ENCODE assay signal across 8 cellular contexts in the genomic region with DNA sequence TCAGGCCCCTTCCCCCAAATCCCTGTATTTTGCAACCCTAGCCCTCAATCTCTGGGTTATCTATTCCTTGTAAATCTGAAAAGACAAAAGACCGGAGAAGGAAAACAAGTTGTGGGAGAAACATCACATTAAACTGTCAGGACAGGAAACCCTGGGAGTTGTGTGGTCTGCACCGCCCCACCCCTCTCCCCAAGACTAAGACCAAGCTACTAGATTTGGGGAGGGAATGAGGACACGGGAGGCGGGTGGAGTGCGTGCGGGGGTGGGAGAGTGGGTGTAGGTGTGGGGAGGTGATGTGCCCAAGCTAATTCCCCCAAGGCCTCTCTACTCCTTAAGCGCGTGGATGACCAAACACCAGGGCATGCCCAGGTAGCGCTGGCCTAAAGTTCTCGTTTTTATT. TPM values are rescaled to one million over a fixed set of nuclear protein-coding genes. Genes with fewer than 3 reads are reported as not detected.
DNase-seq lines count a peak whose midpoint lies in the region; ATAC-seq and TF ChIP-seq lines count a peak whose summit lies in the region.

No MANE protein-coding gene starts in this region.

- H3K27me3 Mint-ChIP-seq in Caco-2 (ENCODE audit: insufficient read depth, unreplicated experiment), result no peaks in the 10 kb centered on the region

- H3K36me3 ChIP-seq in Caco-2 (ENCODE audit: control insufficient read depth, insufficient read depth, low read length) (no peaks in the 10 kb centered on the region), WERI-Rb-1 (no peaks in the 10 kb centered on the region), left ventricle myocardium inferior (no peaks in the 10 kb centered on the region), psoas muscle (ENCODE audit: insufficient read depth in 1 of 2, low read depth in 1 of 2) (no peaks in the 10 kb centered on the region)

- CTCF ChIA-PET in Caco-2 (lab: Charles Lee), result interaction anchor here (0.6 to 0.9 kb wide), 2 partner anchors 25 to 60 kb away, joined by 3 to 4 read pairs; no protein-coding TSS in a partner anchor

- TF ChIP-seq CTCF in Caco-2 (IDR thresholded peaks at IDR 0.05; ENCODE audit: insufficient read depth in 1 of 2, low read depth in 1 of 2, low read length in 1 of 2, severe bottlenecking in 1 of 2, unreplicated experiment in 1 of 2) (no peak), WERI-Rb-1 (IDR thresholded peaks at IDR 0.05; ENCODE audit: low read depth, low read length) (no peak), left ventricle myocardium inferior (IDR thresholded peaks at IDR 0.05; ENCODE audit: borderline replicate concordance) (no peak), psoas muscle (IDR thresholded peaks at IDR 0.05) (no peak)

- intact Hi-C loops in Caco-2 (cut with micrococcal nuclease; ENCODE audit: unreplicated experiment), result loop anchor here (10.0 kb wide), 1 partner anchor 423 kb away; a partner anchor contains a TSS
- intact Hi-C loops in left ventricle myocardium inferior (cut with micrococcal nuclease), result no loop called here
- intact Hi-C loops in psoas muscle (cut with DNase I), result loop anchor here in 1 of 2 donors (5.0 kb wide), 1 partner anchor 129 kb away; no protein-coding TSS in a partner anchor

- H3K9me3 ChIP-seq in Caco-2 (no peaks in the 10 kb centered on the region), WERI-Rb-1 (ENCODE audit: severe bottlenecking) (no peaks in the 10 kb centered on the region), left ventricle myocardium inferior (replicated peaks) (no peaks in the 10 kb centered on the region), psoas muscle (no peaks in the 10 kb centered on the region)

- POLR2A ChIA-PET in Caco-2 (lab: Charles Lee), result interaction anchor here (0.6 kb wide), 1 partner anchor 592 kb away, joined by 3 read pairs; no protein-coding TSS in a partner anchor

- WGBS in psoas muscle, 3 donors, result 76 to 85% (median 83%) methylated on average over 10 of the region's 10 CpGs

- peak overlapping the region; percentile 81; the same call in 1 of the 2 replicates for H3K4me3 ChIP-seq in Caco-2 (ENCODE audit: low read depth, low read length)
- peak overlapping the region; percentile 66 for H3K4me3 ChIP-seq in WERI-Rb-1 (ENCODE audit: low read depth, low read length)
- peak overlapping the region; percentile 88 for H3K4me3 ChIP-seq in left ventricle myocardium inferior
- peak overlapping the region; percentile 87 for H3K4me3 ChIP-seq in psoas muscle

- peaks cover 46% of the 10 kb centered on the region for H3K4me1 Mint-ChIP-seq in Caco-2 (ENCODE audit: low read depth, unreplicated experiment)

- no TSS peak for BruUV-seq in Caco-2 (replicated peaks; lab: Mats Ljungman, UMichigan)

- DNase-seq in Caco-2, result no peak
- DNase-seq in WERI-Rb-1, result no peak
- no peak for DNase-seq in left ventricle myocardium inferior
- DNase-seq in psoas muscle, result no peak
- no peak for DNase-seq in NCI-H446 treated with DMSO at 0.1 percent for 48 hours (lab: John Stamatoyannopoulos, UW)
- DNase-seq in NK-92 (lab: John Stamatoyannopoulos, UW; ENCODE audit: unreplicated experiment), result no peak
- no peak for DNase-seq in KG1 (lab: John Stamatoyannopoulos, UW)
- DNase-seq in DMS114 treated with DMSO at 0.1 percent for 48 hours (lab: John Stamatoyannopoulos, UW; ENCODE audit: unreplicated experiment), result no peak

- H3K4me1 ChIP-seq in Caco-2 (peaks cover 46% of the 10 kb centered on the region), left ventricle myocardium inferior (peaks cover 46% of the 10 kb centered on the region), psoas muscle (no peaks in the 10 kb centered on the region)

- ATAC-seq in psoas muscle, result no peak

- no peak overlapping the region for H3K27ac ChIP-seq in WERI-Rb-1
- peak overlapping the region; percentile 95 for H3K27ac ChIP-seq in left ventricle myocardium inferior (replicated peaks)
- H3K27ac ChIP-seq in psoas muscle, result peak overlapping the region; percentile 80

- H3K36me3 Mint-ChIP-seq in Caco-2 (ENCODE audit: insufficient read depth, unreplicated experiment), result peaks cover 6% of the 10 kb centered on the region

- H3K4me3 Mint-ChIP-seq in Caco-2 (ENCODE audit: unreplicated experiment), result peak overlapping the region; percentile 78

- H3K27me3 ChIP-seq in Caco-2 (replicated peaks; ENCODE audit: control insufficient read depth, insufficient read depth, low read length) (no peaks in the 10 kb centered on the region), WERI-Rb-1 (ENCODE audit: insufficient read depth, low read depth, severe bottlenecking) (no peaks in the 10 kb centered on the region), left ventricle myocardium inferior (ENCODE audit: low read depth) (peaks cover 34% of the 10 kb centered on the region), psoas muscle (ENCODE audit: insufficient read depth in 3 of 3, low read length in 2 of 3) (no peaks in the 10 kb centered on the region)

- H3K9me3 Mint-ChIP-seq in Caco-2 (ENCODE audit: unreplicated experiment), result no peaks in the 10 kb centered on the region

- H3K27ac Mint-ChIP-seq in Caco-2 (ENCODE audit: unreplicated experiment), result peak overlapping the region; percentile 81

RNA-seq across cellular contexts. Expression of a gene that starts 1.3 kb away (rescaled TPM):
- 10.0 and 13.0 TPM in 2 replicates for total RNA-seq in Caco-2 (2022)
- total RNA-seq in left ventricle myocardium inferior, result 23.5 TPM
- total RNA-seq in psoas muscle, result 10 to 100 TPM; 10.9 to 22.5 (median 14.7) TPM
- 1 to 10 TPM; 4.3 to 4.9 (median 4.7) TPM for polyA plus RNA-seq in psoas muscle
